ENCODE assay signal across 19 cellular contexts in the genomic region with DNA sequence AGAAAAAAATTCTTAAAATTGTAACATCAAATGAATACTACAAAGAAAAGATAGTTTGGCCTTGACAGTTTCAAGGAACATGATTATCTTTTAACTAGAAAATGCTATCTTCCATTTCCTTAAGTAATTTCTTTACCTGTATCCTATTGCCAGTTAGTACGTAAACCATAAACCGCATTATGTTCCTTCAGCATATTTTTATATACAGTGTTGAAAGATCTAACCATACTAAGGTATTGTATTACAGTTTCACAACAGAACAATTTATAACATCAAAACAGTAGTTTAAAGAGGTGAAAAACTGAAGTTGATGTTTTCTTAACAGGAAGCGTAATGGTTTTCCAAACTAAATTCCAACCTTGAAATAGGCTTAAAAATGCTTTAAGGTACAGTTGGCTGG.
"Had no signal": no experiment of that assay in that cellular context is flagged by ENCODE, and none has a peak within 500 bp of the region (broad histone marks: within the 10 kb centered on the region; RNA-seq: fewer than 3 reads in every experiment).

No MANE protein-coding gene starts in this region.

- DNase-seq: effector CD4-positive, alpha-beta T cell; endodermal cell; kidney glomerular epithelial cell; mammary epithelial cell; mucosa of descending colon; naive thymus-derived CD8-positive, alpha-beta T cell; sigmoid colon; small intestine; stimulated activated CD4-positive, alpha-beta T cell treated with anti-CD3 and anti-CD28 coated beads, Interleukin-12 subunit alpha, Interleukin-12 subunit beta, amount 100 ng/mL, for 4 hours; stimulated activated naive CD4-positive, alpha-beta T cell; stomach; thyroid gland; uterus had no signal

- H3K27me3 Mint-ChIP-seq: naive thymus-derived CD8-positive, alpha-beta T cell; type B pancreatic cell had no signal

- H3K27ac ChIP-seq: coronary artery, neutrophil, right atrium auricular region, sigmoid colon, stomach, thyroid gland, uterus had no signal

- H3K9me3 ChIP-seq: mucosa of descending colon, neutrophil, right atrium auricular region, sigmoid colon, stomach, thyroid gland, uterus had no signal

- H3K4me3 ChIP-seq: coronary artery, mucosa of descending colon, right atrium auricular region, sigmoid colon, stomach, thyroid gland, uterus had no signal

- H3K4me1 ChIP-seq: uterus had no signal

- H3K36me3 ChIP-seq: neutrophil, thyroid gland, uterus had no signal

- FAIRE-seq: endothelial cell of umbilical vein, islet of Langerhans, small intestine had no signal

- H3K36me3 Mint-ChIP-seq: naive thymus-derived CD8-positive, alpha-beta T cell had no signal

- H3K9me3 Mint-ChIP-seq: endodermal cell; naive thymus-derived CD8-positive, alpha-beta T cell; type B pancreatic cell had no signal

- H3K27ac Mint-ChIP-seq: endodermal cell; naive thymus-derived CD8-positive, alpha-beta T cell; type B pancreatic cell had no signal

- H3K27me3 ChIP-seq: neutrophil, right atrium auricular region, sigmoid colon, stomach, thyroid gland, uterus had no signal

- H3K4me3 Mint-ChIP-seq: endodermal cell; naive thymus-derived CD8-positive, alpha-beta T cell; type B pancreatic cell had no signal
